Comparison of ENCODE assay signal across 14 cellular contexts in genomic region chr17:73586921-73587680, GRCh38. TPM values are rescaled to one million over a fixed set of nuclear protein-coding genes. Genes with fewer than 3 reads are reported as not detected.
DNase-seq lines count a peak whose midpoint lies in the region; ATAC-seq and TF ChIP-seq lines count a peak whose summit lies in the region.
"Had no signal": no experiment of that assay in that cellular context is flagged by ENCODE, and none has a peak within 500 bp of the region (broad histone marks: within the 10 kb centered on the region; RNA-seq: fewer than 3 reads in every experiment).

No MANE protein-coding gene starts in this region.

- H4K20me1 ChIP-seq in GM23248 (ENCODE audit: insufficient read depth) (no peaks in the 10 kb centered on the region), PC-3 (ENCODE audit: low read length) (no peaks in the 10 kb centered on the region)

- no peaks in the 10 kb centered on the region for H3K79me2 ChIP-seq in GM23248 (ENCODE audit: insufficient read depth)
- no peaks in the 10 kb centered on the region for H3K79me2 ChIP-seq in PC-3 (ENCODE audit: low read length)

- 40% methylated on average over 15 of the region's 15 CpGs for WGBS in GM23248 (ENCODE audit: low coverage in 1 of 2, low lambda C conversion rate in 2 of 2, missing lambda C conversion rate in 2 of 2), 2 experiments

- H3K4me1 ChIP-seq in GM23248 (ENCODE audit: insufficient read depth) (no peaks in the 10 kb centered on the region), PC-3 (ENCODE audit: insufficient read depth, low read length) (no peaks in the 10 kb centered on the region), left ventricle myocardium inferior (peaks cover 9% of the 10 kb centered on the region)

- TF ChIP-seq CTCF in PC-3 (conservative IDR thresholded peaks at IDR 0.05; ENCODE audit: low read depth, low read length) (no peak), left ventricle myocardium inferior (IDR thresholded peaks at IDR 0.05; ENCODE audit: borderline replicate concordance) (peak; percentile 38)

- H2AFZ ChIP-seq in GM23248: no peak overlapping the region
- no peak overlapping the region for H2AFZ ChIP-seq in PC-3 (ENCODE audit: low read length)

- CTCF ChIA-PET in PC-3 (lab: Charles Lee): no interaction called here
- CTCF ChIA-PET in activated naive CD4-positive, alpha-beta T cell treated with anti-CD3 and anti-CD28 coated beads for 36 hours (lab: Charles Lee): interaction anchor here (1.4 kb wide), 1 partner anchor 9 kb away, joined by 4 read pairs; no protein-coding TSS in a partner anchor

- H3K9me3 Mint-ChIP-seq in activated naive CD4-positive, alpha-beta T cell treated with anti-CD3 and anti-CD28 coated beads for 36 hours: no peaks in the 10 kb centered on the region
- H3K9me3 Mint-ChIP-seq: dendritic cell treated with granulocyte-macrophage colony-stimulating factor and Interleukin-4, amounts not matched to agents 40 ng/mL and 50 ng/mL, for 4 days had no signal

- H3F3A ChIP-seq in GM23248 (ENCODE audit: insufficient read depth) (no peaks in the 10 kb centered on the region), PC-3 (ENCODE audit: low read length, unreplicated experiment) (no peaks in the 10 kb centered on the region)

- H3K4me3 Mint-ChIP-seq in activated naive CD4-positive, alpha-beta T cell treated with anti-CD3 and anti-CD28 coated beads for 36 hours: no peak overlapping the region
- H3K4me3 Mint-ChIP-seq: dendritic cell treated with granulocyte-macrophage colony-stimulating factor and Interleukin-4, amounts not matched to agents 40 ng/mL and 50 ng/mL, for 4 days had no signal

- H3K4me2 ChIP-seq in GM23248 (ENCODE audit: unreplicated experiment) (no peak overlapping the region), PC-3 (ENCODE audit: low read length) (no peak overlapping the region)

- H3K9me2 ChIP-seq in GM23248 (ENCODE audit: insufficient read depth): no peaks in the 10 kb centered on the region
- no peaks in the 10 kb centered on the region for H3K9me2 ChIP-seq in PC-3 (replicated peaks; ENCODE audit: low read length)

- peaks cover 19% of the 10 kb centered on the region; the same call in 1 of the 2 replicates for H3K27me3 ChIP-seq in GM23248 (replicated peaks; ENCODE audit: insufficient read depth)
- peaks cover 70% of the 10 kb centered on the region for H3K27me3 ChIP-seq in PC-3 (ENCODE audit: low read length)
- peaks cover 25% of the 10 kb centered on the region for H3K27me3 ChIP-seq in left ventricle myocardium inferior (ENCODE audit: low read depth)

- in situ Hi-C loops in GM23248 (cut with MboI): no loop called here

- H3K4me3 ChIP-seq in GM23248 (no peak overlapping the region), PC-3 (ENCODE audit: low read length) (no peak overlapping the region), left ventricle myocardium inferior (no peak overlapping the region)

- H3K9me3 ChIP-seq in GM23248 (ENCODE audit: low read depth) (no peaks in the 10 kb centered on the region), PC-3 (ENCODE audit: low read length) (no peaks in the 10 kb centered on the region), left ventricle myocardium inferior (replicated peaks) (no peaks in the 10 kb centered on the region)

- intact Hi-C loops in PC-3 (cut with micrococcal nuclease): no loop called here
- intact Hi-C loops in left ventricle myocardium inferior (cut with micrococcal nuclease): no loop called here
- intact Hi-C loops in activated naive CD4-positive, alpha-beta T cell treated with anti-CD3 and anti-CD28 coated beads for 36 hours (cut with micrococcal nuclease): no loop called here

- no peaks in the 10 kb centered on the region for H3K36me3 ChIP-seq in GM23248 (ENCODE audit: low read depth)
- H3K36me3 ChIP-seq in PC-3 (ENCODE audit: low read depth, low read length): no peaks in the 10 kb centered on the region
- H3K36me3 ChIP-seq in left ventricle myocardium inferior: no peaks in the 10 kb centered on the region

- DNase-seq in A172 (ENCODE audit: low spot score) (peak; percentile 58), GM23248 (peak; percentile 22), PC-3 (peak; percentile 47), left ventricle myocardium inferior (peak; percentile 48), NCI-H2081 treated with DMSO at 0.1 percent for 48 hours (lab: John Stamatoyannopoulos, UW) (no peak), pons (ENCODE audit: low spot score) (no peak)
- no peak for DNase-seq in activated naive CD4-positive, alpha-beta T cell treated with anti-CD3 and anti-CD28 coated beads for 36 hours
- DNase-seq: activated CD4-positive, alpha-beta T cell treated with anti-CD3 and anti-CD28 coated beads for 4 hours; activated naive CD4-positive, alpha-beta T cell treated with anti-CD3 and anti-CD28 coated beads, Interleukin-2, amount 50 U/mL, for 16 hours; IMR-90; stimulated activated CD4-positive, alpha-beta T cell treated with anti-CD3 and anti-CD28 coated beads, Interleukin-15, amount 100 ng/mL, for 24 hours had no signal

- POLR2A ChIA-PET in PC-3 (lab: Charles Lee; ENCODE audit: unreplicated experiment): no interaction called here

- no peaks in the 10 kb centered on the region for H3K27me3 Mint-ChIP-seq in activated naive CD4-positive, alpha-beta T cell treated with anti-CD3 and anti-CD28 coated beads for 36 hours (ENCODE audit: low read depth)

- no peak overlapping the region for H3K9ac ChIP-seq in GM23248
- no peak overlapping the region for H3K9ac ChIP-seq in PC-3 (ENCODE audit: low read length)

- no peaks in the 10 kb centered on the region for H3K36me3 Mint-ChIP-seq in activated naive CD4-positive, alpha-beta T cell treated with anti-CD3 and anti-CD28 coated beads for 36 hours (ENCODE audit: low read depth)

- H3K4me1 Mint-ChIP-seq in activated naive CD4-positive, alpha-beta T cell treated with anti-CD3 and anti-CD28 coated beads for 36 hours (ENCODE audit: low read depth): peaks cover 28% of the 10 kb centered on the region

- H3K27ac ChIP-seq in GM23248 (no peak overlapping the region), PC-3 (ENCODE audit: low read length) (no peak overlapping the region), left ventricle myocardium inferior (replicated peaks) (no peak overlapping the region)
- H3K27ac ChIP-seq: C4-2B had no signal

- BruUV-seq in PC-3 (replicated peaks; lab: Mats Ljungman, UMichigan): no TSS peak

- H3K27ac Mint-ChIP-seq in activated naive CD4-positive, alpha-beta T cell treated with anti-CD3 and anti-CD28 coated beads for 36 hours: no peak overlapping the region
- H3K27ac Mint-ChIP-seq: dendritic cell treated with granulocyte-macrophage colony-stimulating factor and Interleukin-4, amounts not matched to agents 40 ng/mL and 50 ng/mL, for 4 days had no signal

- ATAC-seq in PC-3 (peak; percentile 69; the same call in 1 of the 2 replicates), GM21526 (IDR thresholded peaks at IDR 0.05; ENCODE audit: low FRiP score, unreplicated experiment) (no peak)

RNA-seq across cellular contexts. Expression of gene SDK2, which starts 57.1 kb away (rescaled TPM):
- total RNA-seq in A172 (2014; rRNA removed; shearing (Covaris generic)): 0.31 and 0.69 TPM in 2 replicates
- under 0.01 TPM in 1 of 2 replicates, not detected in the other for total RNA-seq in GM23248 (2014; rRNA removed; shearing (Covaris generic))
- polyA plus RNA-seq in GM23248 (2016; fragmentation: Nextera tagmentation; extraction: Ambion mirVana): 0.03 TPM in 1 of 2 replicates, not detected in the other
- 0.07 TPM in 1 of 2 replicates, not detected in the other for total RNA-seq in PC-3 (2014; rRNA removed)
- total RNA-seq in left ventricle myocardium inferior: 2.2 TPM
- under 1 TPM; 0.27 to 0.50 TPM for total RNA-seq in activated naive CD4-positive, alpha-beta T cell treated with anti-CD3 and anti-CD28 coated beads for 36 hours

Comparison
In these comparisons a context has a peak if more than half of its experiments do, and no peak if none do; other contexts are left out.
1. DNase-seq: peak in A172 (single experiment), GM23248 (single experiment), PC-3 (single experiment) and left ventricle myocardium inferior (single experiment); none in NCI-H2081 treated with DMSO at 0.1 percent for 48 hours (single experiment), activated naive CD4-positive, alpha-beta T cell treated with anti-CD3 and anti-CD28 coated beads for 36 hours (single experiment) and pons (single experiment).